13 cellular contexts compared by ENCODE assay signal in the genomic region with DNA sequence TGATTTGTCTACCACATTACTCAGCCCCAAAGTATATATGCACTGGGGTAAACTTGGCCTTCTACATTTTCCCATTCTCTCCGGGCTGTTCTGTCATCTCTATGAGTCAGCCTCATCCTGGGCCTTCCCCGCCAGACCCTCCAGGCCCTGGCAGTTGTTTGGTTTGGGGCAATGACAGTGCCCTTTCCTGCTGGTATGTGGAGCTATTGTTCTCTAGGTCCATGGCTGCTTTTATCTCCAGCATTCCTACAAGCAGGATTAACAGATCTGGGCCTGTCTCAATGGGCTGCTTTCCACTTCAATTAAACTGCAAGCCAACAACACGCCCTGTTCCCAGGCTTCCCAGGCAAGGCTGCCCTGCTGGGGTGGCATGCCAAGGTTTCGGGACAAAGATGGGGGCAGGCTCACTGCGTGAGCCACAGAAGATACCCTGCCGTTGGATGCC.
A peak's percentile ranks its signal among the peaks of the same experiment; 100 is the strongest.
DNase-seq lines count a peak whose midpoint lies in the region; ATAC-seq, FAIRE-seq and TF ChIP-seq lines count a peak whose summit lies in the region.
"Had no signal": no experiment of that assay in that cellular context is flagged by ENCODE, and none has a peak within 500 bp of the region (broad histone marks: within the 10 kb centered on the region; RNA-seq: fewer than 3 reads in every experiment).

No MANE protein-coding gene starts in this region.

- H3K9me3 Mint-ChIP-seq in chondrocyte (ENCODE audit: low read depth): no peaks in the 10 kb centered on the region

- TF ChIP-seq RAD21 in A549 (conservative IDR thresholded peaks at IDR 0.05 in 1 of 2, IDR thresholded peaks at IDR 0.05 in 1 of 2): peak; percentile 47 to 59

- peak overlapping the region; percentile 78 for H3K27ac Mint-ChIP-seq in chondrocyte (ENCODE audit: unreplicated experiment)

- TF ChIP-seq EP300 in A549 (IDR thresholded peaks at IDR 0.05): peak; percentile 59 to 79; a peak in 3 of 5 replicates

- TF ChIP-seq CTCF in A549 (IDR thresholded peaks at IDR 0.05) (no peak; the same call in 2 of the 3 replicates), chondrocyte (IDR thresholded peaks at IDR 0.05) (peak; percentile 8), GM10248 (IDR thresholded peaks at IDR 0.05; ENCODE audit: control extremely low read depth, extremely low read depth, low read depth, missing control alignments) (no peak)

- POLR2A ChIA-PET in A549 (lab: Yijun Ruan, JAX) (interaction anchor here (1.1 kb wide), 1 partner anchor 186 kb away, joined by 3 read pairs; no protein-coding TSS in a partner anchor), GM10248 (lab: Yijun Ruan, JAX) (no interaction called here)

- peak; percentile 63 to 81 for ATAC-seq in A549
- ATAC-seq in HG03342 (IDR thresholded peaks at IDR 0.05; ENCODE audit: unreplicated experiment): no peak
- ATAC-seq: K562 had no signal

- no peak overlapping the region for H3K4me3 Mint-ChIP-seq in chondrocyte (ENCODE audit: unreplicated experiment)
- H3K4me3 Mint-ChIP-seq: central memory CD8-positive, alpha-beta T cell had no signal

- DNase-seq in A549 (ENCODE audit: low read depth in 1 of 2, low spot score in 1 of 2) (peak; percentile 84 to 92), M059J (ENCODE audit: low read depth) (peak; percentile 90), chondrocyte (ENCODE audit: low spot score) (no peak), kidney glomerular epithelial cell (lab: John Stamatoyannopoulos, UW) (peak; percentile 71), GM10248 (ENCODE audit: extremely low spot score) (no peak), NCI-H524 treated with DMSO at 0.1 percent for 48 hours (lab: John Stamatoyannopoulos, UW) (no peak)
- DNase-seq in central memory CD4-positive, alpha-beta T cell: no peak
- DNase-seq: ACHN; activated CD4-positive, alpha-beta T cell treated with anti-CD3 and anti-CD28 coated beads, Interleukin-2, amount 50 U/mL, for 1 hour; kidney had no signal

- H3K36me3 Mint-ChIP-seq in chondrocyte (ENCODE audit: low read depth): peaks cover 2% of the 10 kb centered on the region

- peak overlapping the region; percentile 66 for H3K4me2 ChIP-seq in A549

- peak overlapping the region; percentile 80 to 88 for H3K27ac ChIP-seq in A549

- peaks cover 83% of the 10 kb centered on the region for H3K4me1 Mint-ChIP-seq in chondrocyte (ENCODE audit: low read depth)
- H3K4me1 Mint-ChIP-seq: central memory CD8-positive, alpha-beta T cell had no signal

- 2% methylated on average over 6 of the region's 6 CpGs for WGBS in A549 (ENCODE audit: missing lambda C conversion rate)

- CTCF ChIA-PET in A549 (lab: Yijun Ruan, JAX): interaction anchor here (0.7 to 1.4 kb wide), 6 partner anchors 18 to 384 kb away, joined by 3 to 4 read pairs (median 3); no protein-coding TSS in a partner anchor
- CTCF ChIA-PET in GM10248 (lab: Yijun Ruan, JAX): no interaction called here

- peak; percentile 89 for FAIRE-seq in A549 (lab: Jason Lieb, UNC)
- FAIRE-seq: K562, kidney had no signal

- H3K4me3 ChIP-seq in A549: no peak overlapping the region
- H3K4me3 ChIP-seq: K562 had no signal

- H3K27me3 Mint-ChIP-seq in chondrocyte (ENCODE audit: low read depth): no peaks in the 10 kb centered on the region

- peaks cover 71% of the 10 kb centered on the region for H3K4me1 ChIP-seq in A549

- no peak for TF ChIP-seq POLR2A in A549 (IDR thresholded peaks at IDR 0.05; ENCODE audit: low read length)

- H3K9me3 ChIP-seq in A549: peaks cover 4% of the 10 kb centered on the region; the same call in 1 of the 3 replicates

TF ChIP-seq in A549, 52 proteins besides CTCF, POLR2A, EP300 and RAD21 (continues in another document):
- TF ChIP-seq ESRRA (IDR thresholded peaks at IDR 0.05; ENCODE audit: borderline replicate concordance, low read length): no peak
- TF ChIP-seq HOXA7 (CRISPR knock-in tag; IDR thresholded peaks at IDR 0.05): no peak
- TF ChIP-seq, protein P1, sequence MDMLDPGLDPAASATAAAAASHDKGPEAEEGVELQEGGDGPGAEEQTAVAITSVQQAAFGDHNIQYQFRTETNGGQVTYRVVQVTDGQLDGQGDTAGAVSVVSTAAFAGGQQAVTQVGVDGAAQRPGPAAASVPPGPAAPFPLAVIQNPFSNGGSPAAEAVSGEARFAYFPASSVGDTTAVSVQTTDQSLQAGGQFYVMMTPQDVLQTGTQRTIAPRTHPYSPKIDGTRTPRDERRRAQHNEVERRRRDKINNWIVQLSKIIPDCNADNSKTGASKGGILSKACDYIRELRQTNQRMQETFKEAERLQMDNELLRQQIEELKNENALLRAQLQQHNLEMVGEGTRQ (IDR thresholded peaks at IDR 0.05): no peak
- TF ChIP-seq ZC3H11A (IDR thresholded peaks at IDR 0.05): no peak
- no peak for TF ChIP-seq NR3C1 (IDR thresholded peaks at IDR 0.05)
- TF ChIP-seq MYC (IDR thresholded peaks at IDR 0.05; ENCODE audit: borderline replicate concordance, low read length): no peak
- TF ChIP-seq, protein P2, sequence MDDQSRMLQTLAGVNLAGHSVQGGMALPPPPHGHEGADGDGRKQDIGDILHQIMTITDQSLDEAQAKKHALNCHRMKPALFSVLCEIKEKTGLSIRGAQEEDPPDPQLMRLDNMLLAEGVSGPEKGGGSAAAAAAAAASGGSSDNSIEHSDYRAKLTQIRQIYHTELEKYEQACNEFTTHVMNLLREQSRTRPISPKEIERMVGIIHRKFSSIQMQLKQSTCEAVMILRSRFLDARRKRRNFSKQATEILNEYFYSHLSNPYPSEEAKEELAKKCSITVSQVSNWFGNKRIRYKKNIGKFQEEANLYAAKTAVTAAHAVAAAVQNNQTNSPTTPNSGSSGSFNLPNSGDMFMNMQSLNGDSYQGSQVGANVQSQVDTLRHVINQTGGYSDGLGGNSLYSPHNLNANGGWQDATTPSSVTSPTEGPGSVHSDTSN (IDR thresholded peaks at IDR 0.05): no peak
- no peak for TF ChIP-seq POLR2AphosphoS2 (conservative IDR thresholded peaks at IDR 0.05; ENCODE audit: low read length)
- TF ChIP-seq CBX8 (IDR thresholded peaks at IDR 0.05): no peak
- no peak for TF ChIP-seq HDAC2 (IDR thresholded peaks at IDR 0.05)
- no peak for TF ChIP-seq ZFP36 (IDR thresholded peaks at IDR 0.05; ENCODE audit: borderline replicate concordance, partially characterized antibody)
- TF ChIP-seq MAZ (IDR thresholded peaks at IDR 0.05; ENCODE audit: borderline replicate concordance, low read depth, low read length): no peak
- no peak for TF ChIP-seq TP53 (CRISPR knock-in tag; IDR thresholded peaks at IDR 0.05)
- TF ChIP-seq HEYL (CRISPR knock-in tag; IDR thresholded peaks at IDR 0.05): no peak
- peak; percentile 36; the same call in 1 of the 3 replicates for TF ChIP-seq SMC3 (IDR thresholded peaks at IDR 0.05)
- no peak for TF ChIP-seq EHMT2 (IDR thresholded peaks at IDR 0.05; ENCODE audit: low read depth)
- TF ChIP-seq GATA3 (IDR thresholded peaks at IDR 0.05; ENCODE audit: borderline replicate concordance): peak; percentile 87
- no peak for TF ChIP-seq EHF (CRISPR knock-in tag; IDR thresholded peaks at IDR 0.05)
- peak; percentile 71 for TF ChIP-seq JUNB (IDR thresholded peaks at IDR 0.05)
- TF ChIP-seq, protein P3, sequence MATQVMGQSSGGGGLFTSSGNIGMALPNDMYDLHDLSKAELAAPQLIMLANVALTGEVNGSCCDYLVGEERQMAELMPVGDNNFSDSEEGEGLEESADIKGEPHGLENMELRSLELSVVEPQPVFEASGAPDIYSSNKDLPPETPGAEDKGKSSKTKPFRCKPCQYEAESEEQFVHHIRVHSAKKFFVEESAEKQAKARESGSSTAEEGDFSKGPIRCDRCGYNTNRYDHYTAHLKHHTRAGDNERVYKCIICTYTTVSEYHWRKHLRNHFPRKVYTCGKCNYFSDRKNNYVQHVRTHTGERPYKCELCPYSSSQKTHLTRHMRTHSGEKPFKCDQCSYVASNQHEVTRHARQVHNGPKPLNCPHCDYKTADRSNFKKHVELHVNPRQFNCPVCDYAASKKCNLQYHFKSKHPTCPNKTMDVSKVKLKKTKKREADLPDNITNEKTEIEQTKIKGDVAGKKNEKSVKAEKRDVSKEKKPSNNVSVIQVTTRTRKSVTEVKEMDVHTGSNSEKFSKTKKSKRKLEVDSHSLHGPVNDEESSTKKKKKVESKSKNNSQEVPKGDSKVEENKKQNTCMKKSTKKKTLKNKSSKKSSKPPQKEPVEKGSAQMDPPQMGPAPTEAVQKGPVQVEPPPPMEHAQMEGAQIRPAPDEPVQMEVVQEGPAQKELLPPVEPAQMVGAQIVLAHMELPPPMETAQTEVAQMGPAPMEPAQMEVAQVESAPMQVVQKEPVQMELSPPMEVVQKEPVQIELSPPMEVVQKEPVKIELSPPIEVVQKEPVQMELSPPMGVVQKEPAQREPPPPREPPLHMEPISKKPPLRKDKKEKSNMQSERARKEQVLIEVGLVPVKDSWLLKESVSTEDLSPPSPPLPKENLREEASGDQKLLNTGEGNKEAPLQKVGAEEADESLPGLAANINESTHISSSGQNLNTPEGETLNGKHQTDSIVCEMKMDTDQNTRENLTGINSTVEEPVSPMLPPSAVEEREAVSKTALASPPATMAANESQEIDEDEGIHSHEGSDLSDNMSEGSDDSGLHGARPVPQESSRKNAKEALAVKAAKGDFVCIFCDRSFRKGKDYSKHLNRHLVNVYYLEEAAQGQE (IDR thresholded peaks at IDR 0.05): no peak
- TF ChIP-seq PHF8 (IDR thresholded peaks at IDR 0.05; ENCODE audit: borderline replicate concordance, low read depth): no peak
- TF ChIP-seq RARB (CRISPR knock-in tag; IDR thresholded peaks at IDR 0.05): no peak
- TF ChIP-seq CHD4 (IDR thresholded peaks at IDR 0.05; ENCODE audit: borderline replicate concordance): no peak
- TF ChIP-seq FOSL2 (IDR thresholded peaks at IDR 0.05): peak; percentile 58; the same call in 1 of the 2 replicates
- TF ChIP-seq FOSL2 (CRISPR knock-in tag; IDR thresholded peaks at IDR 0.05): peak; percentile 88
- TF ChIP-seq TFCP2L1 (CRISPR knock-in tag; IDR thresholded peaks at IDR 0.05): no peak
- TF ChIP-seq CHD2 (IDR thresholded peaks at IDR 0.05; ENCODE audit: low read length, partially characterized antibody): no peak
- no peak for TF ChIP-seq ZNF302 (CRISPR knock-in tag; IDR thresholded peaks at IDR 0.05)
- no peak for TF ChIP-seq ELK1 (IDR thresholded peaks at IDR 0.05; ENCODE audit: low read depth, low read length)

Comparison
In these comparisons a context has a peak if more than half of its experiments do, and no peak if none do; other contexts are left out.
1. DNase-seq: peak in A549 (2 of 2), M059J (single experiment) and kidney glomerular epithelial cell (single experiment); none in chondrocyte (single experiment), central memory CD4-positive, alpha-beta T cell (single experiment), GM10248 (single experiment) and NCI-H524 treated with DMSO at 0.1 percent for 48 hours (single experiment).